10 cellular contexts compared by ENCODE assay signal in the genomic region with DNA sequence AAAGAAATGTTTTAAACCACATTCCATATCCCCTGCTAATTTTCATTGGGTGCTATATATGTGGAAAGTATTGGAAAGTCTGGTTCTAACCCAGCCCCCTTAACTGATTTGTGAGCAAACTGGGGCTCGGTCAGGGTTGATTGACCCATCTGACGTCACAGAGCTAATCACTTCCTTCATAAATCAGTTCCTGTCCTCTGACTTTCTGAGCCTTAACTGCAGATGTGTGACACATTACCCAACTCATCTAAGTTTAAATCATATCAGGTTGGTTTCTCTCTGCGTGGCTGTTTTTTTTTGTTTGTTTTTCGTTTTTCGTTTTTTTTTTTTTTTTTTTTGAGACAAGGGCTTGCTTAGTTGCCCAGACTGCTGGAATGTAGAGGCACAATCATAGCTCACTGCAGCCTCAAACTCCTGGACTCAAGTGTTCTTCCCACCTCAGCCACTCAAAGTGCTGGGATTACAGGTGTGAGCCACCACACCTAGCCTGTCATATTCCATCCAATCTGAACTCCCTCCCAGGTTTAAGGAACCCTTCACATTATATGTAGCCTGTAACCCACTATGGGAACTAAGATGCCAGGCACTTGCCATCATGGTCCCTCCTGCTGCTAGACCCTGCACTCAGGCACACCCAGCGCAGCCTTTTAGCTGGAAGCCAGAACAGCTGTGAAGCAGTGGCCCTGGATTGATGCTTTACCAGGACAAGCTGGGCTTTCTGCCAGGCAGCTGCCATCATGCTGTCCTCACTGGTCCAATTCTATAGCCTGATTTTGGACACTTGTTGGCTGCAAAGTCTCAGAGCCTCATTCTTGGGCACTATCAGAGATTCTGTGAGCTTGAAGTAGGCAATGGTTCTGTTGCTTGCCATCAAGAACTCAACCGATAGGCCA. TPM values are rescaled to one million over a fixed set of nuclear protein-coding genes. Genes with fewer than 3 reads are reported as not detected.
DNase-seq lines count a peak whose midpoint lies in the region; ATAC-seq and TF ChIP-seq lines count a peak whose summit lies in the region.
"Had no signal": no experiment of that assay in that cellular context is flagged by ENCODE, and none has a peak within 500 bp of the region (broad histone marks: within the 10 kb centered on the region; RNA-seq: fewer than 3 reads in every experiment).

No MANE protein-coding gene starts in this region.

- no peak overlapping the region for H3K27ac ChIP-seq in osteoblast (ENCODE audit: low read depth, low read length)
- H3K27ac ChIP-seq in prostate gland: no peak overlapping the region
- no peak overlapping the region for H3K27ac ChIP-seq in WERI-Rb-1
- H3K27ac ChIP-seq in left lung: no peak overlapping the region
- H3K27ac ChIP-seq in coronary artery: no peak overlapping the region

- TF ChIP-seq POLR2A in prostate gland (IDR thresholded peaks at IDR 0.05): no peak

- WGBS in prostate gland: 63% methylated on average over 7 of the region's 7 CpGs

- intact Hi-C loops in prostate gland (cut with DNase I): no loop called here
- intact Hi-C loops in left lung (cut with DNase I): no loop called here

- DNase-seq in osteoblast (ENCODE audit: insufficient read length, low spot score, missing footprints) (peak; percentile 10), prostate gland (ENCODE audit: low spot score) (no peak), WERI-Rb-1 (no peak), left lung (no peak), coronary artery (ENCODE audit: low spot score) (no peak)
- DNase-seq: activated CD4-positive, alpha-beta T cell treated with anti-CD3 and anti-CD28 coated beads for 36 hours; NCI-H187 treated with DMSO at 0.1 percent for 48 hours had no signal

- H3K4me1 ChIP-seq in osteoblast (ENCODE audit: insufficient read depth, low read length) (peaks cover 10% of the 10 kb centered on the region), prostate gland (replicated peaks) (no peaks in the 10 kb centered on the region), left lung (no peaks in the 10 kb centered on the region)

- H3K36me3 ChIP-seq in osteoblast (ENCODE audit: insufficient read depth, low read length): no peaks in the 10 kb centered on the region
- H3K36me3 ChIP-seq in prostate gland: no peaks in the 10 kb centered on the region
- no peaks in the 10 kb centered on the region for H3K36me3 ChIP-seq in WERI-Rb-1
- no peaks in the 10 kb centered on the region for H3K36me3 ChIP-seq in left lung

- no peak overlapping the region for H3K4me3 ChIP-seq in osteoblast (ENCODE audit: insufficient read depth, low read length)
- no peak overlapping the region for H3K4me3 ChIP-seq in prostate gland
- H3K4me3 ChIP-seq in WERI-Rb-1 (ENCODE audit: low read depth, low read length): no peak overlapping the region
- H3K4me3 ChIP-seq in left lung: no peak overlapping the region
- no peak overlapping the region for H3K4me3 ChIP-seq in coronary artery

- H4K20me1 ChIP-seq in osteoblast (ENCODE audit: insufficient read depth, low read length): no peaks in the 10 kb centered on the region

- H3K9me3 ChIP-seq in osteoblast (ENCODE audit: low read depth, low read length) (no peaks in the 10 kb centered on the region), prostate gland (no peaks in the 10 kb centered on the region), WERI-Rb-1 (ENCODE audit: severe bottlenecking) (no peaks in the 10 kb centered on the region), left lung (no peaks in the 10 kb centered on the region)

- H3K27me3 ChIP-seq in osteoblast (ENCODE audit: insufficient read depth, low read length): no peaks in the 10 kb centered on the region
- no peaks in the 10 kb centered on the region for H3K27me3 ChIP-seq in prostate gland (replicated peaks; ENCODE audit: insufficient read depth)
- no peaks in the 10 kb centered on the region for H3K27me3 ChIP-seq in WERI-Rb-1 (ENCODE audit: insufficient read depth, low read depth, severe bottlenecking)
- H3K27me3 ChIP-seq in left lung: no peaks in the 10 kb centered on the region

- no peaks in the 10 kb centered on the region for H3K79me2 ChIP-seq in osteoblast (ENCODE audit: insufficient read depth, low read length)

- H2AFZ ChIP-seq in osteoblast (ENCODE audit: low read length): no peak overlapping the region

- no peak overlapping the region for H3K4me2 ChIP-seq in osteoblast (ENCODE audit: insufficient read depth, low read length)

- peak; percentile 53 for ATAC-seq in GM19023 (IDR thresholded peaks at IDR 0.05; ENCODE audit: unreplicated experiment)
- peak; percentile 43 for ATAC-seq in HG02571 (IDR thresholded peaks at IDR 0.05; ENCODE audit: unreplicated experiment)
- ATAC-seq in HG03575 (IDR thresholded peaks at IDR 0.05; ENCODE audit: extremely low read depth, insufficient number of reproducible peaks, low FRiP score, unreplicated experiment): peak; percentile 34
- ATAC-seq in left lung: no peak
- ATAC-seq: activated CD4-positive, alpha-beta T cell treated with anti-CD3 and anti-CD28 coated beads for 36 hours had no signal

- no peak for TF ChIP-seq CTCF in osteoblast (IDR thresholded peaks at IDR 0.05; ENCODE audit: extremely low read depth, low read depth, low read length)
- TF ChIP-seq CTCF in prostate gland (IDR thresholded peaks at IDR 0.05): no peak
- no peak for TF ChIP-seq CTCF in WERI-Rb-1 (IDR thresholded peaks at IDR 0.05; ENCODE audit: low read depth, low read length)
- no peak for TF ChIP-seq CTCF in left lung (IDR thresholded peaks at IDR 0.05)
- TF ChIP-seq CTCF in coronary artery (IDR thresholded peaks at IDR 0.05): no peak

RNA-seq across cellular contexts. Expression of gene BPTF, which starts 6.9 kb away (rescaled TPM):
- total RNA-seq in osteoblast (59.2 and 59.7 TPM in 2 replicates), prostate gland (100 to 1,000 TPM in 1 of 2 donors, 10 to 100 TPM in 1; 70.5 to 138 TPM), left lung (10 to 100 TPM; 75.4 to 77.6 TPM)
